16 cellular contexts compared by ENCODE assay signal in the genomic region with DNA sequence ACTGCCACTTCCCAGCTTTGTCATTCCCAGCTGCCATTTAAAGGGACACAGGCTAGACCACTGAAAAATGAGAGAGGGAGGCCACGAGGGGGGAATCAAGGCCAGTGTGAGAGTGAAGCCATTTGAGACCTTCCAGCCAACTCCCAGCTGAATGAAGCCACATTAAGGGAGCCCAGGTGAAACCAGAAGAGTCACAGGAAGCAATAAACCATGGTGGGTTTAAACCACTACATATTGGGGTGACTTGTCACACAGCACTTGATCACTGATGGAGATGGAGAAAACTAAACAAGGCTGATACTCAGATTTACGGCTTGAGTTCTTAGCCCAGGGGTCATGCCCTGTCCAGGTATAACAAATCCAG. TPM values are rescaled to one million over a fixed set of nuclear protein-coding genes. Genes with fewer than 3 reads are reported as not detected.
"Had no signal": no experiment of that assay in that cellular context is flagged by ENCODE, and none has a peak within 500 bp of the region (broad histone marks: within the 10 kb centered on the region; RNA-seq: fewer than 3 reads in every experiment).

No MANE protein-coding gene starts in this region.

- H3K4me3 ChIP-seq: hepatocyte, lower lobe of right lung, SJSA1 had no signal

- H3K36me3 ChIP-seq: lower lobe of right lung, SJSA1 had no signal

- H3K4me3 Mint-ChIP-seq: activated CD4-positive, alpha-beta T cell treated with anti-CD3 and anti-CD28 coated beads for 36 hours; type B pancreatic cell had no signal

- H3K27ac ChIP-seq: epithelial cell of prostate, hepatocyte, lower lobe of right lung, SJSA1 had no signal

- DNase-seq: activated CD4-positive, alpha-beta T cell treated with anti-CD3 and anti-CD28 coated beads for 36 hours; activated naive CD4-positive, alpha-beta T cell; caudate nucleus; cortex of kidney; effector memory CD8-positive, alpha-beta T cell; lower lobe of right lung; naive thymus-derived CD4-positive, alpha-beta T cell; nucleus accumbens; right cardiac atrium; small intestine; T-helper 9 cell had no signal

- H3K27me3 Mint-ChIP-seq: activated CD4-positive, alpha-beta T cell treated with anti-CD3 and anti-CD28 coated beads for 36 hours; effector memory CD8-positive, alpha-beta T cell; type B pancreatic cell had no signal

- H3K27ac Mint-ChIP-seq: activated CD4-positive, alpha-beta T cell treated with anti-CD3 and anti-CD28 coated beads for 36 hours; effector memory CD8-positive, alpha-beta T cell; type B pancreatic cell had no signal

- H3K9me3 Mint-ChIP-seq: effector memory CD8-positive, alpha-beta T cell; naive thymus-derived CD4-positive, alpha-beta T cell; type B pancreatic cell had no signal

- ATAC-seq: activated CD4-positive, alpha-beta T cell treated with anti-CD3 and anti-CD28 coated beads for 36 hours; effector memory CD8-positive, alpha-beta T cell; lower lobe of right lung; naive thymus-derived CD4-positive, alpha-beta T cell; right cardiac atrium had no signal

- H3K4me2 ChIP-seq: hepatocyte had no signal

- H3K27me3 ChIP-seq: hepatocyte, SJSA1 had no signal

- H3K79me2 ChIP-seq: hepatocyte had no signal

- H3K9me3 ChIP-seq: lower lobe of right lung, SJSA1 had no signal

RNA-seq across cellular contexts. Expression of gene TEKT5, which starts 46.1 kb away (rescaled TPM):
- total RNA-seq: hepatocyte; lower lobe of right lung; mononuclear cell; naive thymus-derived CD4-positive, alpha-beta T cell; right cardiac atrium; SJSA1 had no signal
- polyA plus RNA-seq: hepatocyte had no signal
